ENCODE assay signal across 8 cellular contexts in the genomic region with DNA sequence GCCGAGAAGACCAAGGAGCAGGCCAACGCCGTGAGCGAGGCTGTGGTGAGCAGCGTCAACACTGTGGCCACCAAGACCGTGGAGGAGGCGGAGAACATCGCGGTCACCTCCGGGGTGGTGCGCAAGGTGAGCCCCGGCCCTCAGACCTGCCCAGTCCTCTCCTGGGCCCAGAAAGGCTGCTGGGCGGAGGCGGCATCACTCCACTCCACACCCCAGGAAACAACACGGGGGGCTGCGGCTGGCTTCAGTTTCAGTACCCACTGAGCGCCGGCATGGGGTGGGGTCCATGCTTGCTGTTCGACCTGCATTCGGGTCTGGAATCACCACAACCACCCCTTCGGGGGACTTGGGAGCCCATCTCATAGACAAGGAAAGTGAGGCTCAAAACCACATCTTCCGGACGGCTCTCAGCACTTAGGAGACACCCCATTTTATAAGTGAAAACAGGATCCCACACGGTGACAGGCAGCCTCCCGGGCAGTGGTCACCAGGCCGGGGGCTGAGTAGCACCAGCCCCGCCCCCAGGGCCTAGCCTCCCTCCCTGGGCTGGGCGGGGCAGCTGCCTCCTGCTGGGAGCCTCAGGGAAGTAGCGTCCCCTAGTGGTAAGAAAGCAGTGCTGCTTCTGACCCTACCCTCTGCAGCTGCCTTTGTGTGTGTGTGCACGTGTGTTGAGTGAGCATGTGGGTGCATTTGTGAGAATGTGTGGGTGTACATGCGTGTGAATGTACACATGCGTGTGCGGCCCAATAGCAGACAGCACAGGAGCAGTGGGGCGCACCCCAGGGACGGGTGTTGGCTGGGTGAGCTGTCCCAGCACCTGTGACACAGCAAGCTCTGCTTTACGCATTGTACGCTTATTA. TPM values are rescaled to one million over a fixed set of nuclear protein-coding genes. Genes with fewer than 3 reads are reported as not detected.
A peak's percentile ranks its signal among the peaks of the same experiment; 100 is the strongest.
DNase-seq lines count a peak whose midpoint lies in the region; ATAC-seq, FAIRE-seq and TF ChIP-seq lines count a peak whose summit lies in the region.

No MANE protein-coding gene starts in this region.

- peak; percentile 67 for ATAC-seq in GM18498 (IDR thresholded peaks at IDR 0.05; ENCODE audit: unreplicated experiment)
- ATAC-seq in HG02938 (IDR thresholded peaks at IDR 0.05; ENCODE audit: unreplicated experiment): peak; percentile 77
- peak; percentile 83 for ATAC-seq in left lobe of liver

- H3K27ac ChIP-seq in OCI-LY7 (ENCODE audit: low read depth, low read length, poor library complexity, severe bottlenecking) (no peak overlapping the region), urinary bladder (ENCODE audit: low read depth) (peak overlapping the region; percentile 80)

- intact Hi-C loops in OCI-LY7 (cut with micrococcal nuclease; ENCODE audit: unreplicated experiment): loop anchor here (10.0 kb wide), 1 partner anchor 245 kb away; no protein-coding TSS in a partner anchor

- CTCF ChIA-PET in OCI-LY7 (lab: Charles Lee; ENCODE audit: unreplicated experiment): no interaction called here

- H3K9me3 ChIP-seq in OCI-LY7 (ENCODE audit: low read length): no peaks in the 10 kb centered on the region

- H4K20me1 ChIP-seq in OCI-LY7 (ENCODE audit: insufficient read depth, low read length): no peaks in the 10 kb centered on the region

- no peaks in the 10 kb centered on the region for H3K79me2 ChIP-seq in OCI-LY7 (ENCODE audit: insufficient read depth, low read depth, low read length)

- POLR2A ChIA-PET in OCI-LY7 (lab: Charles Lee): interaction anchor here (0.6 kb wide), 1 partner anchor 1102 kb away, joined by 6 read pairs; no protein-coding TSS in a partner anchor

- H3K4me3 ChIP-seq in OCI-LY7 (ENCODE audit: low read depth, low read length, poor library complexity, severe bottlenecking) (no peak overlapping the region), bronchial epithelial cell (ENCODE audit: low read depth, low read length) (no peak overlapping the region), urinary bladder (ENCODE audit: low read depth, low read length) (no peak overlapping the region)

- no peak for FAIRE-seq in bronchial epithelial cell (lab: Jason Lieb, UNC)

- no peaks in the 10 kb centered on the region for H3K9me2 ChIP-seq in OCI-LY7 (ENCODE audit: insufficient read depth, low read length)

- no peaks in the 10 kb centered on the region for H3K27me3 ChIP-seq in bronchial epithelial cell (ENCODE audit: control insufficient read depth, insufficient read depth, low read length)

- BruUV-seq in OCI-LY7 (replicated peaks; lab: Mats Ljungman, UMichigan): no TSS peak

- H3K4me2 ChIP-seq in OCI-LY7 (ENCODE audit: low read length): no peak overlapping the region

- H3K36me3 ChIP-seq in OCI-LY7 (ENCODE audit: insufficient read depth, low read length) (no peaks in the 10 kb centered on the region), bronchial epithelial cell (ENCODE audit: control insufficient read depth, insufficient read depth, low read length) (peaks cover 1% of the 10 kb centered on the region), urinary bladder (ENCODE audit: insufficient read depth) (no peaks in the 10 kb centered on the region)

- TF ChIP-seq CTCF in OCI-LY7 (conservative IDR thresholded peaks at IDR 0.05; ENCODE audit: low read length) (peak; percentile 81), bronchial epithelial cell (IDR thresholded peaks at IDR 0.05; ENCODE audit: insufficient read depth, low read length, severe bottlenecking) (peak; percentile 97)

- H3K4me1 ChIP-seq in OCI-LY7 (ENCODE audit: insufficient read depth, low read length, poor library complexity, severe bottlenecking) (no peaks in the 10 kb centered on the region), urinary bladder (ENCODE audit: insufficient read depth) (no peaks in the 10 kb centered on the region)

- DNase-seq in AG20443 (ENCODE audit: low spot score): peak; percentile 85
- DNase-seq in OCI-LY7 (ENCODE audit: low spot score): peak; percentile 66
- DNase-seq in bronchial epithelial cell (ENCODE audit: low read depth): peak; percentile 61
- DNase-seq in left lobe of liver (ENCODE audit: low spot score): no peak
- DNase-seq in activated gamma-delta T cell (lab: John Stamatoyannopoulos, UW): no peak

- WGBS in urinary bladder: 74% methylated on average over 37 of the region's 37 CpGs

- no peak overlapping the region for H2AFZ ChIP-seq in OCI-LY7 (ENCODE audit: low read length)

RNA-seq across cellular contexts. Expression of a gene that starts 1.8 kb away (rescaled TPM):
- not detected in 2 replicates for total RNA-seq in OCI-LY7 (2014; rRNA removed; shearing (Covaris generic))
- total RNA-seq in OCI-LY7 (2022) (not detected in 2 replicates), bronchial epithelial cell (22.3 and 25.5 TPM in 2 replicates), left lobe of liver (2.0 TPM), urinary bladder (69.2 TPM)
- 197 TPM for polyA plus RNA-seq in urinary bladder

RNA-seq across cellular contexts. Expression of a gene that starts 2.8 kb away (rescaled TPM):
- total RNA-seq in OCI-LY7 (2014; rRNA removed; shearing (Covaris generic)): not detected in 2 replicates
- total RNA-seq in OCI-LY7 (2022) (not detected in 2 replicates), bronchial epithelial cell (3.9 and 6.1 TPM in 2 replicates), left lobe of liver (9.6 TPM), urinary bladder (49.0 TPM)
- polyA plus RNA-seq in urinary bladder: 40.8 TPM

RNA-seq across cellular contexts. Expression of a gene that starts 8.0 kb away (rescaled TPM):
- total RNA-seq in OCI-LY7 (2014; rRNA removed; shearing (Covaris generic)): not detected in 2 replicates
- total RNA-seq in OCI-LY7 (2022) (not detected in 2 replicates), bronchial epithelial cell (25.3 and 53.6 TPM in 2 replicates), left lobe of liver (79.3 TPM), urinary bladder (112 TPM)
- 404 TPM for polyA plus RNA-seq in urinary bladder

RNA-seq across cellular contexts. Expression of a gene that starts 59.9 kb away (rescaled TPM):
- not detected in 2 replicates for total RNA-seq in OCI-LY7 (2014; rRNA removed; shearing (Covaris generic))
- total RNA-seq in OCI-LY7 (2022): not detected in 2 replicates
- 4.7 and 30.6 TPM in 2 replicates for total RNA-seq in bronchial epithelial cell
- total RNA-seq in left lobe of liver: not detected
- total RNA-seq in urinary bladder: not detected
- not detected for polyA plus RNA-seq in urinary bladder

Comparison
In these comparisons a context has a peak if more than half of its experiments do, and no peak if none do; other contexts are left out.
1. DNase-seq: peak in AG20443 (single experiment), OCI-LY7 (single experiment) and bronchial epithelial cell (single experiment); none in left lobe of liver (single experiment) and activated gamma-delta T cell (single experiment).
2. RNA of a gene that starts 8.0 kb away (total RNA-seq): 112 TPM in urinary bladder (single experiment), 79.3 TPM in left lobe of liver (single experiment) and 25.3 to 53.6 TPM in bronchial epithelial cell; not detected in OCI-LY7; every median in the first group is over 10 times any median in the second.
3. Peak in every context shown above with its lines, with median percentiles within 50 percentile points of each other: ATAC-seq.